Comparison of ENCODE assay signal across 24 cellular contexts in genomic region chr11:63520606-63521170, GRCh38. TPM values are rescaled to one million over a fixed set of nuclear protein-coding genes. Genes with fewer than 3 reads are reported as not detected.
DNase-seq lines count a peak whose midpoint lies in the region; ATAC-seq and TF ChIP-seq lines count a peak whose summit lies in the region.
"Had no signal": no experiment of that assay in that cellular context is flagged by ENCODE, and none has a peak within 500 bp of the region (broad histone marks: within the 10 kb centered on the region; RNA-seq: fewer than 3 reads in every experiment).

No MANE protein-coding gene starts in this region.

- H3K9me3 ChIP-seq in PC-3 (ENCODE audit: low read length): no peaks in the 10 kb centered on the region
- no peaks in the 10 kb centered on the region for H3K9me3 ChIP-seq in right atrium auricular region
- peaks cover 0 to 7% (median 2%) of the 10 kb centered on the region in 4 donors for H3K9me3 ChIP-seq in upper lobe of left lung
- H3K9me3 ChIP-seq: Peyer's patch had no signal

- no peak overlapping the region for H3K4me3 ChIP-seq in PC-3 (ENCODE audit: low read length)
- no peak overlapping the region for H3K4me3 ChIP-seq in right atrium auricular region
- H3K4me3 ChIP-seq in upper lobe of left lung: no peak overlapping the region
- H3K4me3 ChIP-seq: BLaER1 treated with 17β-estradiol and CSF1 and Interleukin-3, amounts not matched to agents 10 nM and 100 nM; Peyer's patch had no signal

- ATAC-seq in PC-3 (no peak), upper lobe of left lung (ENCODE audit: low FRiP score in 2 of 2) (no peak)

- DNase-seq in EH (ENCODE audit: low read depth) (peak; percentile 25), PC-3 (peak; percentile 54), fibroblast of gingiva (ENCODE audit: low read depth) (peak; percentile 13), kidney tubule cell (ENCODE audit: low spot score) (peak; percentile 21), EL (no peak), right atrium auricular region (ENCODE audit: low spot score) (no peak), upper lobe of left lung (no peak)
- DNase-seq: 8988T; Caco-2; CD4-positive, alpha-beta memory T cell; DMS 273 treated with DMSO at 0.1 percent for 48 hours; DMS79 treated with DMSO at 0.1 percent for 48 hours; H9; HFFc6; KBM-7; NCI-H1105; NCI-H2029 treated with DMSO at 0.1 percent for 48 hours; NCI-H226; NCI-H510A treated with DMSO at 0.1 percent for 48 hours; NCI-H774; NK-92 treated with Interleukin-12 subunit alpha and Interleukin-12 subunit beta, amount 100 ng/mL, for 24 hours; Peyer's patch had no signal

- 0 out of 2 replicates have a peak overlapping the region, but pooled peaks have one; percentile 28 for H2AFZ ChIP-seq in PC-3 (ENCODE audit: low read length)

- no peaks in the 10 kb centered on the region for H3F3A ChIP-seq in PC-3 (ENCODE audit: low read length, unreplicated experiment)

- TF ChIP-seq CTCF in PC-3 (conservative IDR thresholded peaks at IDR 0.05; ENCODE audit: low read depth, low read length) (no peak), right atrium auricular region (IDR thresholded peaks at IDR 0.05) (no peak), upper lobe of left lung (IDR thresholded peaks at IDR 0.05) (no peak)

- H3K27me3 ChIP-seq in PC-3 (ENCODE audit: low read length) (no peaks in the 10 kb centered on the region), right atrium auricular region (no peaks in the 10 kb centered on the region), upper lobe of left lung (no peaks in the 10 kb centered on the region)
- H3K27me3 ChIP-seq: BLaER1 treated with 17β-estradiol and CSF1 and Interleukin-3, amounts not matched to agents 10 nM and 100 nM; Peyer's patch had no signal

- CTCF ChIA-PET in PC-3 (lab: Charles Lee): no interaction called here

- H3K4me2 ChIP-seq in PC-3 (ENCODE audit: low read length): no peak overlapping the region

- no peak for TF ChIP-seq EP300 in upper lobe of left lung (IDR thresholded peaks at IDR 0.05)

- H3K27ac ChIP-seq in PC-3 (ENCODE audit: low read length): peak overlapping the region; percentile 2; the same call in 1 of the 2 replicates
- H3K27ac ChIP-seq in right atrium auricular region: no peak overlapping the region
- H3K27ac ChIP-seq in upper lobe of left lung: no peak overlapping the region
- H3K27ac ChIP-seq: BLaER1 treated with 17β-estradiol and CSF1 and Interleukin-3, amounts not matched to agents 10 nM and 100 nM; Peyer's patch had no signal

- no peak for TF ChIP-seq POLR2A in upper lobe of left lung (IDR thresholded peaks at IDR 0.05)

- peaks cover 32% of the 10 kb centered on the region for H3K4me1 ChIP-seq in PC-3 (ENCODE audit: insufficient read depth, low read length)
- H3K4me1 ChIP-seq in right atrium auricular region: no peaks in the 10 kb centered on the region
- H3K4me1 ChIP-seq in upper lobe of left lung: no peaks in the 10 kb centered on the region
- H3K4me1 ChIP-seq: Peyer's patch had no signal

- H3K36me3 ChIP-seq in PC-3 (ENCODE audit: low read depth, low read length) (no peaks in the 10 kb centered on the region), right atrium auricular region (no peaks in the 10 kb centered on the region), upper lobe of left lung (no peaks in the 10 kb centered on the region)
- H3K36me3 ChIP-seq: Peyer's patch had no signal

- 87 to 94% methylated on average over 5 of the region's 5 CpGs for WGBS in upper lobe of left lung, 2 donors

- no TSS peak for BruUV-seq in PC-3 (replicated peaks; lab: Mats Ljungman, UMichigan)

- intact Hi-C loops in PC-3 (cut with micrococcal nuclease): no loop called here

- no peaks in the 10 kb centered on the region for H3K79me2 ChIP-seq in PC-3 (ENCODE audit: low read length)

- H4K20me1 ChIP-seq in PC-3 (ENCODE audit: low read length): no peaks in the 10 kb centered on the region
- H4K20me1 ChIP-seq: BLaER1 treated with 17β-estradiol and CSF1 and Interleukin-3, amounts not matched to agents 10 nM and 100 nM had no signal

- H3K9ac ChIP-seq in PC-3 (ENCODE audit: low read length): no peak overlapping the region
- H3K9ac ChIP-seq: BLaER1 treated with 17β-estradiol and CSF1 and Interleukin-3, amounts not matched to agents 10 nM and 100 nM had no signal

- POLR2A ChIA-PET in PC-3 (lab: Charles Lee; ENCODE audit: unreplicated experiment): interaction anchor here (0.8 kb wide), 1 partner anchor 10 kb away, joined by 5 read pairs; no protein-coding TSS in a partner anchor

- H3K9me2 ChIP-seq in PC-3 (replicated peaks; ENCODE audit: low read length): no peaks in the 10 kb centered on the region

RNA-seq across cellular contexts. Expression of gene LGALS12, which starts 14.8 kb away (rescaled TPM):
- total RNA-seq in PC-3 (2014; rRNA removed) (0.07 TPM in 1 of 2 replicates, not detected in the other), right atrium auricular region (1 to 10 TPM in 1 of 2 donors, not detected in 1; 2.9 TPM), upper lobe of left lung (1 to 10 TPM in 1 of 6 donors, under 1 TPM in 3, not detected in 2; 0.61 to 1.8 (median 0.76) TPM)
- total RNA-seq: Caco-2; CD4-positive, alpha-beta memory T cell; G401; HFFc6 had no signal

RNA-seq across cellular contexts. Expression of gene PLAAT4, which starts 15.9 kb away (rescaled TPM):
- total RNA-seq in PC-3 (2014; rRNA removed): 5.4 and 5.6 TPM in 2 replicates
- 10 to 100 TPM; 11.3 to 18.2 TPM for total RNA-seq in right atrium auricular region
- total RNA-seq in upper lobe of left lung: 100 to 1,000 TPM in 5 of 6 donors, 10 to 100 TPM in 1; 91.1 to 272 (median 192) TPM
- total RNA-seq: G401 had no signal

RNA-seq across cellular contexts. Expression of gene PLAAT5, which starts 29.7 kb away (rescaled TPM):
- total RNA-seq in PC-3 (2014; rRNA removed) (not detected in 2 replicates), right atrium auricular region (1 to 10 TPM; 4.0 to 5.3 TPM), upper lobe of left lung (1 to 10 TPM; 1.0 to 7.2 (median 3.1) TPM)
- total RNA-seq: CD4-positive, alpha-beta memory T cell; G401; HFFc6 had no signal

RNA-seq across cellular contexts. Expression of gene PLAAT2, which starts 42.5 kb away (rescaled TPM):
- 3.0 and 5.6 TPM in 2 replicates for total RNA-seq in PC-3 (2014; rRNA removed)
- total RNA-seq in right atrium auricular region: not detected
- total RNA-seq in upper lobe of left lung: 10 to 100 TPM in 1 of 6 donors, 1 to 10 TPM in 5; 1.9 to 10.5 (median 5.5) TPM
- total RNA-seq: CD4-positive, alpha-beta memory T cell; G401; HFFc6 had no signal

Comparison
In these comparisons a context has a peak if more than half of its experiments do, and no peak if none do; other contexts are left out.
1. DNase-seq: peak in EH (single experiment), PC-3 (single experiment), fibroblast of gingiva (single experiment) and kidney tubule cell (single experiment); none in EL (single experiment), right atrium auricular region (single experiment) and upper lobe of left lung (0 of 2).
2. RNA of gene PLAAT4, which starts 15.9 kb away (total RNA-seq): 91.1 to 272 TPM in upper lobe of left lung; 11.3 to 18.2 TPM in right atrium auricular region and 5.4 to 5.6 TPM in PC-3; every median in the first group is over 4 times any median in the second.